ENCODE assay signal across 23 cellular contexts in genomic region chr11:15909937-15910598, GRCh38.
"Had no signal": no experiment of that assay in that cellular context is flagged by ENCODE, and none has a peak within 500 bp of the region (broad histone marks: within the 10 kb centered on the region; RNA-seq: fewer than 3 reads in every experiment).

No MANE protein-coding gene starts in this region.

- H3K4me1 ChIP-seq: gastrocnemius medialis, left lung, sigmoid colon had no signal

- H3K9me3 Mint-ChIP-seq: activated naive CD8-positive, alpha-beta T cell treated with anti-CD3 and anti-CD28 coated beads, Interleukin-2, amount 10 ng/mL, durations not matched to agents 7 days and 5 days; naive thymus-derived CD4-positive, alpha-beta T cell; stimulated activated effector memory CD8-positive, alpha-beta T cell treated with anti-CD3 and anti-CD28 coated beads, Interleukin-12 subunit alpha, Interleukin-12 subunit beta, amount 100 ng/mL, for 72 hours; T-helper 1 cell treated with Interleukin-12 subunit alpha and Interleukin-12 subunit beta and Interleukin-4 antibody, amounts not matched to agents 30 μg/mL and 1 μg/mL, for 36 hours had no signal

- H3K4me3 Mint-ChIP-seq: activated naive CD8-positive, alpha-beta T cell treated with anti-CD3 and anti-CD28 coated beads, Interleukin-2, amount 10 ng/mL, durations not matched to agents 7 days and 5 days; naive thymus-derived CD4-positive, alpha-beta T cell; stimulated activated effector memory CD8-positive, alpha-beta T cell treated with anti-CD3 and anti-CD28 coated beads, Interleukin-12 subunit alpha, Interleukin-12 subunit beta, amount 100 ng/mL, for 72 hours; T-helper 1 cell treated with Interleukin-12 subunit alpha and Interleukin-12 subunit beta and Interleukin-4 antibody, amounts not matched to agents 30 μg/mL and 1 μg/mL, for 36 hours had no signal

- H3K27ac Mint-ChIP-seq: activated naive CD8-positive, alpha-beta T cell treated with anti-CD3 and anti-CD28 coated beads, Interleukin-2, amount 10 ng/mL, durations not matched to agents 7 days and 5 days; naive thymus-derived CD4-positive, alpha-beta T cell; stimulated activated effector memory CD8-positive, alpha-beta T cell treated with anti-CD3 and anti-CD28 coated beads, Interleukin-12 subunit alpha, Interleukin-12 subunit beta, amount 100 ng/mL, for 72 hours; T-helper 1 cell treated with Interleukin-12 subunit alpha and Interleukin-12 subunit beta and Interleukin-4 antibody, amounts not matched to agents 30 μg/mL and 1 μg/mL, for 36 hours had no signal

- H3K36me3 ChIP-seq: gastrocnemius medialis, left lung, sigmoid colon, thoracic aorta, upper lobe of right lung had no signal

- H3K27me3 ChIP-seq: gastrocnemius medialis, left lung, upper lobe of right lung had no signal

- H3K4me3 ChIP-seq: dorsolateral prefrontal cortex, gastrocnemius medialis, left lung, sigmoid colon, thoracic aorta, upper lobe of right lung had no signal

- H3K9me3 ChIP-seq: gastrocnemius medialis, left lung, sigmoid colon, thoracic aorta, upper lobe of right lung had no signal

- H3K4me1 Mint-ChIP-seq: activated naive CD8-positive, alpha-beta T cell treated with anti-CD3 and anti-CD28 coated beads, Interleukin-2, amount 10 ng/mL, durations not matched to agents 7 days and 5 days; naive thymus-derived CD4-positive, alpha-beta T cell; stimulated activated effector memory CD8-positive, alpha-beta T cell treated with anti-CD3 and anti-CD28 coated beads, Interleukin-12 subunit alpha, Interleukin-12 subunit beta, amount 100 ng/mL, for 72 hours had no signal

- H3K27me3 Mint-ChIP-seq: activated naive CD8-positive, alpha-beta T cell treated with anti-CD3 and anti-CD28 coated beads, Interleukin-2, amount 10 ng/mL, durations not matched to agents 7 days and 5 days; naive thymus-derived CD4-positive, alpha-beta T cell had no signal

- FAIRE-seq: colon, endometrium, kidney had no signal

- ATAC-seq: gastrocnemius medialis; left lung; naive thymus-derived CD4-positive, alpha-beta T cell; stimulated activated effector memory CD8-positive, alpha-beta T cell treated with anti-CD3 and anti-CD28 coated beads, Interleukin-12 subunit alpha, Interleukin-12 subunit beta, amount 100 ng/mL, for 72 hours; upper lobe of right lung had no signal

- H3K27ac ChIP-seq: dorsolateral prefrontal cortex, gastrocnemius medialis, left lung, sigmoid colon, thoracic aorta, upper lobe of right lung, VCaP had no signal

- H3K36me3 Mint-ChIP-seq: activated naive CD8-positive, alpha-beta T cell treated with anti-CD3 and anti-CD28 coated beads, Interleukin-2, amount 10 ng/mL, durations not matched to agents 7 days and 5 days; naive thymus-derived CD4-positive, alpha-beta T cell; stimulated activated effector memory CD8-positive, alpha-beta T cell treated with anti-CD3 and anti-CD28 coated beads, Interleukin-12 subunit alpha, Interleukin-12 subunit beta, amount 100 ng/mL, for 72 hours had no signal

- DNase-seq: activated CD4-positive, alpha-beta T cell treated with anti-CD3 and anti-CD28 coated beads, Interleukin-2, amount 50 U/mL, for 1 hour; activated CD4-positive, CD25-positive, alpha-beta regulatory T cell treated with anti-CD3 and anti-CD28 coated beads, Interleukin-2, amount 50 U/mL, for 72 hours; activated CD8-positive, alpha-beta memory T cell treated with anti-CD3 and anti-CD28 coated beads for 24 hours; activated naive CD4-positive, alpha-beta T cell; activated naive CD8-positive, alpha-beta T cell treated with anti-CD3 and anti-CD28 coated beads, Interleukin-2, amount 10 ng/mL, durations not matched to agents 7 days and 5 days; amygdala; caudate nucleus; dorsolateral prefrontal cortex; erythroblast; gastrocnemius medialis; kidney; left lung; mammary epithelial cell; naive thymus-derived CD4-positive, alpha-beta T cell; sigmoid colon; stimulated activated CD4-positive, alpha-beta T cell treated with anti-CD3 and anti-CD28 coated beads, Interleukin-4, amount 100 ng/mL, for 24 hours had no signal
